Comparison of ENCODE assay signal across 8 cellular contexts in genomic region chr18:61322265-61322873, GRCh38. TPM values are rescaled to one million over a fixed set of nuclear protein-coding genes. Genes with fewer than 3 reads are reported as not detected.
DNase-seq lines count a peak whose midpoint lies in the region; ATAC-seq and TF ChIP-seq lines count a peak whose summit lies in the region.

No MANE protein-coding gene starts in this region.

- ATAC-seq in GM19372 (IDR thresholded peaks at IDR 0.05; ENCODE audit: low read depth, unreplicated experiment) = peak; percentile 96
- peak; percentile 97 for ATAC-seq in HG03175 (IDR thresholded peaks at IDR 0.05; ENCODE audit: unreplicated experiment)
- peak; percentile 47 for ATAC-seq in activated naive CD8-positive, alpha-beta T cell treated with anti-CD3 and anti-CD28 coated beads, Interleukin-2, amount 10 ng/mL, durations not matched to agents 7 days and 5 days (ENCODE audit: low read depth)

- no peaks in the 10 kb centered on the region for H3K36me3 ChIP-seq in right atrium auricular region
- no peaks in the 10 kb centered on the region for H3K36me3 ChIP-seq in effector memory CD4-positive, alpha-beta T cell (ENCODE audit: control insufficient read depth, insufficient read depth, low read length)

- H3K4me3 Mint-ChIP-seq in activated naive CD8-positive, alpha-beta T cell treated with anti-CD3 and anti-CD28 coated beads, Interleukin-2, amount 10 ng/mL, durations not matched to agents 7 days and 5 days = no peak overlapping the region

- DNase-seq in DMS153 treated with DMSO at 0.1 percent for 48 hours (lab: John Stamatoyannopoulos, UW; ENCODE audit: unreplicated experiment) (peak; percentile 36), NCI-H510A treated with DMSO at 0.1 percent for 48 hours (lab: John Stamatoyannopoulos, UW) (peak; percentile 42), right atrium auricular region (ENCODE audit: low spot score) (no peak), smooth muscle cell of the brain vasculature (ENCODE audit: low read depth, low spot score) (peak; percentile 37)
- peak; percentile 59 for DNase-seq in activated naive CD8-positive, alpha-beta T cell treated with anti-CD3 and anti-CD28 coated beads, Interleukin-2, amount 10 ng/mL, durations not matched to agents 7 days and 5 days
- no peak for DNase-seq in effector memory CD4-positive, alpha-beta T cell

- no peaks in the 10 kb centered on the region for H3K4me1 Mint-ChIP-seq in activated naive CD8-positive, alpha-beta T cell treated with anti-CD3 and anti-CD28 coated beads, Interleukin-2, amount 10 ng/mL, durations not matched to agents 7 days and 5 days

- no peak overlapping the region for H3K27ac ChIP-seq in right atrium auricular region
- no peak overlapping the region for H3K27ac ChIP-seq in effector memory CD4-positive, alpha-beta T cell (ENCODE audit: insufficient read depth, low read length, poor library complexity, severe bottlenecking)

- H3K27me3 ChIP-seq in right atrium auricular region = no peaks in the 10 kb centered on the region
- H3K27me3 ChIP-seq in effector memory CD4-positive, alpha-beta T cell (replicated peaks; ENCODE audit: control insufficient read depth, insufficient read depth, low read length, poor library complexity, severe bottlenecking) = no peaks in the 10 kb centered on the region

- H3K36me3 Mint-ChIP-seq in activated naive CD8-positive, alpha-beta T cell treated with anti-CD3 and anti-CD28 coated beads, Interleukin-2, amount 10 ng/mL, durations not matched to agents 7 days and 5 days = peaks cover 1% of the 10 kb centered on the region

- no peaks in the 10 kb centered on the region for H3K9me3 ChIP-seq in right atrium auricular region
- H3K9me3 ChIP-seq in effector memory CD4-positive, alpha-beta T cell (ENCODE audit: control insufficient read depth, low read length) = no peaks in the 10 kb centered on the region

- H3K4me1 ChIP-seq in right atrium auricular region = no peaks in the 10 kb centered on the region
- H3K4me1 ChIP-seq in effector memory CD4-positive, alpha-beta T cell (ENCODE audit: control insufficient read depth, insufficient read depth, low read length, poor library complexity, severe bottlenecking) = no peaks in the 10 kb centered on the region

- no peak overlapping the region for H3K4me3 ChIP-seq in right atrium auricular region
- no peak overlapping the region for H3K4me3 ChIP-seq in effector memory CD4-positive, alpha-beta T cell (ENCODE audit: insufficient read depth, low read depth, low read length, poor library complexity, severe bottlenecking)

- POLR2A ChIA-PET in activated naive CD8-positive, alpha-beta T cell treated with anti-CD3 and anti-CD28 coated beads, Interleukin-2, amount 10 ng/mL, durations not matched to agents 7 days and 5 days (lab: Charles Lee) = no interaction called here

- H3K27me3 Mint-ChIP-seq in activated naive CD8-positive, alpha-beta T cell treated with anti-CD3 and anti-CD28 coated beads, Interleukin-2, amount 10 ng/mL, durations not matched to agents 7 days and 5 days = no peaks in the 10 kb centered on the region

- TF ChIP-seq CTCF in right atrium auricular region (IDR thresholded peaks at IDR 0.05) = peak; percentile 50 to 76

- H3K27ac Mint-ChIP-seq in activated naive CD8-positive, alpha-beta T cell treated with anti-CD3 and anti-CD28 coated beads, Interleukin-2, amount 10 ng/mL, durations not matched to agents 7 days and 5 days = no peak overlapping the region

- no peaks in the 10 kb centered on the region for H3K9me3 Mint-ChIP-seq in activated naive CD8-positive, alpha-beta T cell treated with anti-CD3 and anti-CD28 coated beads, Interleukin-2, amount 10 ng/mL, durations not matched to agents 7 days and 5 days

RNA-seq across cellular contexts. Expression of gene CDH20, which starts 10.9 kb away (rescaled TPM):
- under 1 TPM; 0.14 to 0.17 TPM for total RNA-seq in activated naive CD8-positive, alpha-beta T cell treated with anti-CD3 and anti-CD28 coated beads, Interleukin-2, amount 10 ng/mL, durations not matched to agents 7 days and 5 days
- total RNA-seq in right atrium auricular region = under 1 TPM in 1 of 2 donors, not detected in 1; 0.41 TPM

Comparison
In these comparisons a context has a peak if more than half of its experiments do, and no peak if none do; other contexts are left out.
1. DNase-seq: peak in DMS153 treated with DMSO at 0.1 percent for 48 hours (single experiment), NCI-H510A treated with DMSO at 0.1 percent for 48 hours (single experiment), activated naive CD8-positive, alpha-beta T cell treated with anti-CD3 and anti-CD28 coated beads, Interleukin-2, amount 10 ng/mL, durations not matched to agents 7 days and 5 days (single experiment) and smooth muscle cell of the brain vasculature (single experiment); none in right atrium auricular region (single experiment) and effector memory CD4-positive, alpha-beta T cell (0 of 3).
2. ATAC-seq: peak in every context shown above with its lines; median percentile 97 in HG03175; 96 in GM19372; 47 in activated naive CD8-positive, alpha-beta T cell treated with anti-CD3 and anti-CD28 coated beads, Interleukin-2, amount 10 ng/mL, durations not matched to agents 7 days and 5 days.